Comparison of ENCODE assay signal across 11 cellular contexts in the genomic region with DNA sequence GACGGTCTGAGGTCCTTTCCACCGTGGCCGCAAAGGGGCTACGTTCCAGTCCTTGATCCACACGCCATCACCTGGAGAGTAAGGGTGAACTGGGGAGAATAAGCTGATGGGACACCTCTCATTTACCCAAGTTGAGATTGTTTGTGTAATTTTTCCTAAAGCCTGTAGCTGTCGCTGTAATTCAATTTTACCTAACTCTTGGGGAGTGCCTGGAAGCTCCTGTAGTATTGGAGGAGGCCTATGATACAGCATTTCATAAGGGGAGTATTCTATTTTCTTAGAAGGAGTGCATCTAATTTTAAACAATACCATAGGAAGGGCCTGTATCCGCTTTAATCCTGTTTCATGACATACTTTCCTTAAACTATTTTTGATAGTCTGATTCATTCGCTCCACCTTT. TPM values are rescaled to one million over a fixed set of nuclear protein-coding genes. Genes with fewer than 3 reads are reported as not detected.
DNase-seq lines count a peak whose midpoint lies in the region; ATAC-seq and TF ChIP-seq lines count a peak whose summit lies in the region.
"Not testable (repeated sequence)": the region's sequence is repeated elsewhere in the genome, so short reads cannot be mapped to it uniquely, and the experiment has no call there.
"Had no signal": no experiment of that assay in that cellular context is flagged by ENCODE, and none has a peak within 500 bp of the region (broad histone marks: within the 10 kb centered on the region; RNA-seq: fewer than 3 reads in every experiment).

No MANE protein-coding gene starts in this region.

- not testable (repeated sequence) for H3K9ac ChIP-seq in mammary epithelial cell (ENCODE audit: insufficient read depth, low read length)

- not testable (repeated sequence) for H3K79me2 ChIP-seq in PC-9 (ENCODE audit: low read depth); mammary epithelial cell (ENCODE audit: insufficient read depth, low read length)

- peak; percentile 56 for ATAC-seq in HG03103 (IDR thresholded peaks at IDR 0.05; ENCODE audit: low read depth, unreplicated experiment)

- CTCF ChIA-PET in PC-9 (lab: Charles Lee) = not testable (repeated sequence)
- CTCF ChIA-PET in mammary epithelial cell (lab: Charles Lee; ENCODE audit: low non-redundant PET) = interaction anchor here (0.6 to 0.8 kb wide), 3 partner anchors 9 to 134 kb away, joined by 3 to 7 read pairs (median 5); a partner anchor contains a TSS

- not testable (repeated sequence) for H3F3A ChIP-seq in PC-9 (ENCODE audit: insufficient read depth, low read depth)

- H2AFZ ChIP-seq in PC-9 = not testable (repeated sequence)
- H2AFZ ChIP-seq in mammary epithelial cell (ENCODE audit: low read depth, low read length) = peak overlapping the region; percentile 88

- not testable (repeated sequence) for H3K4me1 ChIP-seq in PC-9 (replicated peaks; ENCODE audit: insufficient read depth); mammary epithelial cell (ENCODE audit: insufficient read depth, low read length); cardiac muscle cell (ENCODE audit: low read depth)

- H4K20me1 ChIP-seq in PC-9 (ENCODE audit: insufficient read depth); mammary epithelial cell (ENCODE audit: insufficient read depth, low read length): not testable (repeated sequence)

- not testable (repeated sequence) for H3K9me3 ChIP-seq in PC-9 (ENCODE audit: insufficient read depth, low read depth); mammary epithelial cell (replicated peaks; ENCODE audit: insufficient read depth, low read length); cardiac muscle cell (ENCODE audit: low read depth)

- TF ChIP-seq CTCF in PC-9 (conservative IDR thresholded peaks at IDR 0.05) (peak; percentile 58), mammary epithelial cell (conservative IDR thresholded peaks at IDR 0.05 in 1 of 2, IDR thresholded peaks at IDR 0.05 in 1 of 2; ENCODE audit: extremely low read depth in 1 of 2, insufficient read depth in 1 of 2, low read depth in 1 of 2, low read length in 2 of 2) (peak; percentile 50 to 58), cardiac muscle cell (IDR thresholded peaks at IDR 0.05; ENCODE audit: low read depth, low read length) (peak; percentile 42)

- intact Hi-C loops in PC-9 (cut with micrococcal nuclease; ENCODE audit: unreplicated experiment) = not testable (repeated sequence)
- intact Hi-C loops in mammary epithelial cell (cut with micrococcal nuclease) = loop anchor here (1.0 kb wide), 2 partner anchors 44 to 95 kb away; no protein-coding TSS in a partner anchor

- in situ Hi-C loops in mammary epithelial cell (cut with MboI; ENCODE audit: low sequenced_read_pairs in 2 of 2) = loop anchor here in 1 of 2 donors (5.0 kb wide), 1 partner anchor 93 kb away; no protein-coding TSS in a partner anchor

- 31% methylated on average over 5 of the region's 8 CpGs for WGBS in mammary epithelial cell (ENCODE audit: low coverage, missing lambda C conversion rate)

- not testable (repeated sequence) for H3K4me2 ChIP-seq in PC-9; mammary epithelial cell (ENCODE audit: insufficient read depth, low read depth, low read length)

- DNase-seq in DMS 273 (lab: John Stamatoyannopoulos, UW; ENCODE audit: unreplicated experiment) (peak; percentile 4), NCI-H1092 treated with DMSO at 0.1 percent for 48 hours (lab: John Stamatoyannopoulos, UW) (peak; percentile 64), PC-9 (peak in 1 of 2 experiments; percentile 29), cardiac muscle cell (ENCODE audit: low read depth in 1 of 2, low spot score in 1 of 2) (peak; percentile 16 to 41), midbrain (lab: John Stamatoyannopoulos, UW) (peak; percentile 12)
- not testable (repeated sequence) for DNase-seq in mammary epithelial cell

- POLR2A ChIA-PET in PC-9 (lab: Charles Lee; ENCODE audit: unreplicated experiment) = not testable (repeated sequence)

- H3K36me3 ChIP-seq in PC-9 (ENCODE audit: low read depth); mammary epithelial cell (ENCODE audit: insufficient read depth, low read length); cardiac muscle cell: not testable (repeated sequence)

- BruUV-seq in PC-9 (replicated peaks; lab: Mats Ljungman, UMichigan); mammary epithelial cell (replicated peaks; lab: Mats Ljungman, UMichigan): not testable (repeated sequence)

- H3K27me3 ChIP-seq in PC-9 (ENCODE audit: insufficient read depth, low read depth); mammary epithelial cell (ENCODE audit: insufficient read depth, low read length); cardiac muscle cell: not testable (repeated sequence)

- not testable (repeated sequence) for H3K9me2 ChIP-seq in PC-9 (ENCODE audit: insufficient read depth)

- not testable (repeated sequence) for H3K4me3 ChIP-seq in PC-9; mammary epithelial cell (replicated peaks in 1 of 3; ENCODE audit: insufficient read depth in 1 of 3, low read depth in 2 of 3, low read length in 3 of 3); cardiac muscle cell

- dilution Hi-C loops in mammary epithelial cell (cut with HindIII; ENCODE audit: low sequenced_read_pairs) = loop anchor here (5.0 kb wide), 2 partner anchors 53 to 93 kb away; no protein-coding TSS in a partner anchor

- not testable (repeated sequence) for H3K27ac ChIP-seq in PC-9; mammary epithelial cell (ENCODE audit: insufficient read depth, low read depth, low read length); cardiac muscle cell

RNA-seq across cellular contexts. Expression of a gene that starts 35.3 kb away (rescaled TPM):
- not detected in 2 replicates for total RNA-seq in PC-9 (2021)
- not detected for total RNA-seq in mammary epithelial cell
- polyA plus RNA-seq in mammary epithelial cell = not detected
- polyA minus RNA-seq in mammary epithelial cell = not detected
- total RNA-seq in cardiac muscle cell = 2.2 and 3.4 TPM in 2 replicates
- 1.8 and 6.4 TPM in 2 replicates for polyA plus RNA-seq in cardiac muscle cell
- total RNA-seq: activated B cell treated with CpG ODN at 0.5 μM for 24 hours, body of pancreas, Calu3, left ventricle myocardium superior had no signal

RNA-seq across cellular contexts. Expression of a gene that starts 44.8 kb away (rescaled TPM):
- total RNA-seq in PC-9 (2021) (2.4 TPM in 2 replicates), mammary epithelial cell (1 to 10 TPM; 4.5 to 7.3 TPM), cardiac muscle cell (1.4 and 4.5 TPM in 2 replicates)
- polyA plus RNA-seq in mammary epithelial cell (4.8 TPM), cardiac muscle cell (4.5 and 6.1 TPM in 2 replicates)
- polyA minus RNA-seq in mammary epithelial cell = 0.78 TPM
